Comparison of ENCODE assay signal across 18 cellular contexts in genomic region chr7:92682324-92682723, GRCh38.
A peak's percentile ranks its signal among the peaks of the same experiment; 100 is the strongest.
DNase-seq lines count a peak whose midpoint lies in the region; ATAC-seq and TF ChIP-seq lines count a peak whose summit lies in the region.
"Had no signal": no experiment of that assay in that cellular context is flagged by ENCODE, and none has a peak within 500 bp of the region (broad histone marks: within the 10 kb centered on the region; RNA-seq: fewer than 3 reads in every experiment).

No MANE protein-coding gene starts in this region.

- no peak overlapping the region for H2AFZ ChIP-seq in SK-N-SH (ENCODE audit: low read depth)
- no peak overlapping the region for H2AFZ ChIP-seq in parathyroid adenoma

- peaks cover 26% of the 10 kb centered on the region for H3F3A ChIP-seq in SK-N-SH (replicated peaks; ENCODE audit: insufficient read depth)

- no peaks in the 10 kb centered on the region; the same call in 1 of the 2 replicates for H3K9me2 ChIP-seq in SK-N-SH

- TF ChIP-seq EP300 in SK-N-SH (IDR thresholded peaks at IDR 0.05; ENCODE audit: borderline replicate concordance in 1 of 2, low read depth in 1 of 2, low read length in 1 of 2), result no peak

- WGBS in SK-N-SH (ENCODE audit: low lambda C conversion rate), result 95% methylated on average over 5 of the region's 5 CpGs

- DNase-seq in SK-N-SH (no peak), NCI-H748 (lab: John Stamatoyannopoulos, UW; ENCODE audit: unreplicated experiment) (no peak), cerebellar nuclear complex (lab: John Stamatoyannopoulos, UW) (no peak), NOMO-1 treated with DMSO at 0.1 percent for 48 hours (lab: John Stamatoyannopoulos, UW; ENCODE audit: unreplicated experiment) (no peak)
- DNase-seq in effector memory CD4-positive, alpha-beta T cell, result no peak
- DNase-seq: activated CD4-positive, alpha-beta T cell treated with anti-CD3 and anti-CD28 coated beads for 48 hours; glutamatergic neuron; GOT3; NCI-H1105; NCI-H226; stimulated activated CD4-positive, alpha-beta T cell treated with anti-CD3 and anti-CD28 coated beads, Interleukin-4, amount 100 ng/mL, for 4 hours had no signal

- CTCF ChIA-PET in SK-N-SH (lab: Yijun Ruan, JAX), result interaction anchor here (0.8 kb wide), 1 partner anchor 61 kb away, joined by 5 read pairs; no protein-coding TSS in a partner anchor

- H4K20me1 ChIP-seq in SK-N-SH (ENCODE audit: insufficient read depth), result no peaks in the 10 kb centered on the region

- POLR2A ChIA-PET in SK-N-SH (lab: Yijun Ruan, JAX), result no interaction called here

- H3K4me1 ChIP-seq in SK-N-SH (ENCODE audit: control insufficient read depth in 1 of 2, insufficient read depth in 2 of 2, low read depth in 1 of 2, low read length in 1 of 2) (peaks cover 6 to 11% of the 10 kb centered on the region in 2 experiments), parathyroid adenoma (peaks cover 29% of the 10 kb centered on the region)
- peaks cover 50% of the 10 kb centered on the region for H3K4me1 ChIP-seq in effector memory CD4-positive, alpha-beta T cell (ENCODE audit: control insufficient read depth, insufficient read depth, low read length, poor library complexity, severe bottlenecking)

- 0 out of 2 replicates have a peak overlapping the region, but pooled peaks have one; percentile 10 for H3K9ac ChIP-seq in SK-N-SH
- H3K9ac ChIP-seq in parathyroid adenoma, result no peak overlapping the region

- H3K36me3 ChIP-seq in SK-N-SH (replicated peaks in 1 of 2; ENCODE audit: control insufficient read depth in 1 of 2, insufficient read depth in 2 of 2, low read length in 1 of 2), result peaks cover 22 to 37% of the 10 kb centered on the region in 2 experiments
- H3K36me3 ChIP-seq in KOPT-K1 (ENCODE audit: insufficient read depth, low read length), result peaks cover 82% of the 10 kb centered on the region
- no peaks in the 10 kb centered on the region for H3K36me3 ChIP-seq in effector memory CD4-positive, alpha-beta T cell (ENCODE audit: control insufficient read depth, insufficient read depth, low read length)
- no peaks in the 10 kb centered on the region for H3K36me3 ChIP-seq in parathyroid adenoma (ENCODE audit: control insufficient read depth, insufficient read depth, low read length)
- H3K36me3 ChIP-seq: right atrium auricular region had no signal

- H3K27ac ChIP-seq in SK-N-SH (ENCODE audit: low read depth in 2 of 2, low read length in 1 of 2) (peak overlapping the region; percentile 6 to 69; a peak in 3 of 4 replicates), KOPT-K1 (ENCODE audit: low read depth, low read length, poor library complexity, severe bottlenecking) (peak overlapping the region; percentile 97), parathyroid adenoma (peak overlapping the region; percentile 50)
- peak overlapping the region; percentile 52 for H3K27ac ChIP-seq in effector memory CD4-positive, alpha-beta T cell (ENCODE audit: insufficient read depth, low read length, poor library complexity, severe bottlenecking)
- H3K27ac ChIP-seq: epithelial cell of prostate, right atrium auricular region had no signal

- H3K79me2 ChIP-seq in SK-N-SH (ENCODE audit: insufficient read depth) (peaks cover 97% of the 10 kb centered on the region), parathyroid adenoma (no peaks in the 10 kb centered on the region)

- no peak overlapping the region for H3K4me2 ChIP-seq in SK-N-SH
- no peak overlapping the region for H3K4me2 ChIP-seq in parathyroid adenoma (ENCODE audit: low read length)

- no peaks in the 10 kb centered on the region for H3K9me3 ChIP-seq in SK-N-SH
- no peaks in the 10 kb centered on the region for H3K9me3 ChIP-seq in KOPT-K1 (ENCODE audit: insufficient read depth, low read length, poor library complexity, severe bottlenecking)
- no peaks in the 10 kb centered on the region for H3K9me3 ChIP-seq in effector memory CD4-positive, alpha-beta T cell (ENCODE audit: control insufficient read depth, low read length)
- H3K9me3 ChIP-seq in parathyroid adenoma (ENCODE audit: control insufficient read depth, low read length), result no peaks in the 10 kb centered on the region
- H3K9me3 ChIP-seq: right atrium auricular region had no signal

- H3K27me3 ChIP-seq in SK-N-SH (ENCODE audit: insufficient read depth), result no peaks in the 10 kb centered on the region
- H3K27me3 ChIP-seq in effector memory CD4-positive, alpha-beta T cell (replicated peaks; ENCODE audit: control insufficient read depth, insufficient read depth, low read length, poor library complexity, severe bottlenecking), result no peaks in the 10 kb centered on the region
- no peaks in the 10 kb centered on the region for H3K27me3 ChIP-seq in parathyroid adenoma (ENCODE audit: control insufficient read depth, insufficient read depth, low read length)
- H3K27me3 ChIP-seq: right atrium auricular region had no signal

- TF ChIP-seq RAD21 in SK-N-SH (IDR thresholded peaks at IDR 0.05; ENCODE audit: low read length), result no peak

- ATAC-seq in SK-N-SH treated with all-trans-retinoic acid at 6 μM for 48 hours, result no peak
- ATAC-seq: stimulated activated memory B cell treated with anti-CD40 and anti-IgM and Interleukin-4, amounts not matched to agents 10 μg/mL and 1 μg/mL and 100 μg/mL, for 72 hours had no signal

- TF ChIP-seq CTCF in SK-N-SH (IDR thresholded peaks at IDR 0.05) (no peak), parathyroid adenoma (IDR thresholded peaks at IDR 0.05) (no peak)

- H3K4me3 ChIP-seq in SK-N-SH (ENCODE audit: low read depth in 2 of 2, low read length in 1 of 2) (no peak overlapping the region), parathyroid adenoma (ENCODE audit: low read depth, low read length) (no peak overlapping the region)
- H3K4me3 ChIP-seq in effector memory CD4-positive, alpha-beta T cell (ENCODE audit: insufficient read depth, low read depth, low read length, poor library complexity, severe bottlenecking), result no peak overlapping the region
- H3K4me3 ChIP-seq: K562, right atrium auricular region had no signal

TF ChIP-seq in SK-N-SH, 30 proteins besides CTCF, POLR2A, EP300 and RAD21 (continues in another document):
- TF ChIP-seq SMC3 (IDR thresholded peaks at IDR 0.05; ENCODE audit: low read depth, low read length) (no peak), EZH2phosphoT487 (IDR thresholded peaks at IDR 0.05; ENCODE audit: borderline replicate concordance, low read depth) (no peak), MXI1 (IDR thresholded peaks at IDR 0.05; ENCODE audit: low read depth, low read length) (no peak), CHD2 (IDR thresholded peaks at IDR 0.05; ENCODE audit: low read length, partially characterized antibody) (no peak), TEAD4 (IDR thresholded peaks at IDR 0.05; ENCODE audit: borderline replicate concordance, insufficient read depth) (no peak), GATA2 (CRISPR knock-in tag; IDR thresholded peaks at IDR 0.05) (no peak), FOXJ3 (CRISPR knock-in tag; IDR thresholded peaks at IDR 0.05) (no peak), NRF1 (IDR thresholded peaks at IDR 0.05; ENCODE audit: low read depth, low read length) (no peak), IRF3 (IDR thresholded peaks at IDR 0.05; ENCODE audit: low read depth, low read length) (no peak)
- TF ChIP-seq, protein P1, sequence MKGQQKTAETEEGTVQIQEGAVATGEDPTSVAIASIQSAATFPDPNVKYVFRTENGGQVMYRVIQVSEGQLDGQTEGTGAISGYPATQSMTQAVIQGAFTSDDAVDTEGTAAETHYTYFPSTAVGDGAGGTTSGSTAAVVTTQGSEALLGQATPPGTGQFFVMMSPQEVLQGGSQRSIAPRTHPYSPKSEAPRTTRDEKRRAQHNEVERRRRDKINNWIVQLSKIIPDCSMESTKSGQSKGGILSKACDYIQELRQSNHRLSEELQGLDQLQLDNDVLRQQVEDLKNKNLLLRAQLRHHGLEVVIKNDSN (IDR thresholded peaks at IDR 0.05; ENCODE audit: borderline replicate concordance, low read depth), result no peak

TF ChIP-seq in SK-N-SH treated with all-trans-retinoic acid at 6 μM for 48 hours, 23 proteins besides CTCF, POLR2A, EP300 and RAD21 (continues in another document):
- TF ChIP-seq CREB5 (CRISPR knock-in tag; IDR thresholded peaks at IDR 0.05; ENCODE audit: low read depth), result no peak
- no peak for TF ChIP-seq TCF4 (CRISPR knock-in tag; IDR thresholded peaks at IDR 0.05; ENCODE audit: borderline replicate concordance)
- no peak for TF ChIP-seq OSR1 (CRISPR knock-in tag; IDR thresholded peaks at IDR 0.05)
- no peak for TF ChIP-seq ZNF565 (CRISPR knock-in tag; conservative IDR thresholded peaks at IDR 0.05; ENCODE audit: low read depth)
- TF ChIP-seq ZNF8 (CRISPR knock-in tag; IDR thresholded peaks at IDR 0.05), result no peak
- no peak for TF ChIP-seq ZC3H10 (CRISPR knock-in tag; IDR thresholded peaks at IDR 0.05)
- no peak for TF ChIP-seq ESRRG (CRISPR knock-in tag; IDR thresholded peaks at IDR 0.05)
- no peak for TF ChIP-seq ZFP30 (CRISPR knock-in tag; IDR thresholded peaks at IDR 0.05)
- TF ChIP-seq RARB (CRISPR knock-in tag; IDR thresholded peaks at IDR 0.05), result no peak
- no peak for TF ChIP-seq POU6F1 (CRISPR knock-in tag; IDR thresholded peaks at IDR 0.05; ENCODE audit: borderline replicate concordance, low read depth)
- TF ChIP-seq PPARA (CRISPR knock-in tag; IDR thresholded peaks at IDR 0.05; ENCODE audit: borderline replicate concordance), result no peak
- no peak for TF ChIP-seq BACH2 (CRISPR knock-in tag; IDR thresholded peaks at IDR 0.05; ENCODE audit: borderline replicate concordance)
- TF ChIP-seq SNAI2 (CRISPR knock-in tag; IDR thresholded peaks at IDR 0.05), result no peak

Comparison
In these comparisons a context has a peak if more than half of its experiments do, and no peak if none do; other contexts are left out.
1. H3K27ac ChIP-seq: peak in every context shown above with its lines; median percentile 97 in KOPT-K1; 52 in effector memory CD4-positive, alpha-beta T cell; 50 in parathyroid adenoma; 38 in SK-N-SH.